24 cellular contexts compared by ENCODE assay signal in genomic region chr6:1598433-1598832, GRCh38. TPM values are rescaled to one million over a fixed set of nuclear protein-coding genes. Genes with fewer than 3 reads are reported as not detected.
"Had no signal": no experiment of that assay in that cellular context is flagged by ENCODE, and none has a peak within 500 bp of the region (broad histone marks: within the 10 kb centered on the region; RNA-seq: fewer than 3 reads in every experiment).

No MANE protein-coding gene starts in this region.

- H2AFZ ChIP-seq: hepatocyte, parathyroid adenoma had no signal

- DNase-seq: heart right ventricle; islet precursor cell; left ventricle myocardium inferior; midbrain; mucosa of descending colon; naive thymus-derived CD4-positive, alpha-beta T cell; psoas muscle; right lobe of liver; stimulated activated CD4-positive, alpha-beta T cell treated with anti-CD3 and anti-CD28 coated beads, Interleukin-12 subunit alpha, Interleukin-12 subunit beta, amount 100 ng/mL, for 4 hours; stimulated activated CD4-positive, alpha-beta T cell treated with anti-CD3 and anti-CD28 coated beads, Interleukin-15, amount 100 ng/mL, for 24 hours; stimulated activated CD4-positive, alpha-beta T cell treated with anti-CD3 and anti-CD28 coated beads, Interleukin-2, amount 100 ng/mL, for 24 hours; stimulated activated CD4-positive, alpha-beta T cell treated with anti-CD3 and anti-CD28 coated beads, Interleukin-4, amount 100 ng/mL, for 1 hour; stimulated activated naive B cell treated with anti-CD40 and anti-IgM and Interleukin-4, amounts not matched to agents 10 μg/mL and 1 μg/mL and 100 μg/mL, for 72 hours; stimulated activated naive CD8-positive, alpha-beta T cell treated with anti-CD3 and anti-CD28 coated beads, Interleukin-15, Interleukin-2, amounts not matched to agents 100 U/mL and 50 U/mL, for 24 hours; stomach; tibial artery; upper lobe of right lung had no signal

- H3K4me2 ChIP-seq: hepatocyte, smooth muscle cell had no signal

- H3K9ac ChIP-seq: parathyroid adenoma had no signal

- H3K27ac Mint-ChIP-seq: naive thymus-derived CD4-positive, alpha-beta T cell; natural killer cell treated with Interleukin-12 subunit alpha and Interleukin-12 subunit beta and Interleukin-15 and Interleukin-18, amount 100 ng/mL, for 72 hours; stimulated activated naive B cell treated with anti-CD40 and anti-IgM and Interleukin-4, amounts not matched to agents 10 μg/mL and 1 μg/mL and 100 μg/mL, for 72 hours had no signal

- H3K4me3 Mint-ChIP-seq: naive thymus-derived CD4-positive, alpha-beta T cell; natural killer cell treated with Interleukin-12 subunit alpha and Interleukin-12 subunit beta and Interleukin-15 and Interleukin-18, amount 100 ng/mL, for 72 hours; stimulated activated naive B cell treated with anti-CD40 and anti-IgM and Interleukin-4, amounts not matched to agents 10 μg/mL and 1 μg/mL and 100 μg/mL, for 72 hours had no signal

- H3K79me2 ChIP-seq: hepatocyte, parathyroid adenoma had no signal

- H3K36me3 Mint-ChIP-seq: naive thymus-derived CD4-positive, alpha-beta T cell; natural killer cell treated with Interleukin-12 subunit alpha and Interleukin-12 subunit beta and Interleukin-15 and Interleukin-18, amount 100 ng/mL, for 72 hours; stimulated activated naive B cell treated with anti-CD40 and anti-IgM and Interleukin-4, amounts not matched to agents 10 μg/mL and 1 μg/mL and 100 μg/mL, for 72 hours had no signal

- H3K36me3 ChIP-seq: heart right ventricle, left ventricle myocardium inferior, right lobe of liver, stomach, suprapubic skin, thoracic aorta, tibial artery, upper lobe of right lung had no signal

- H3K27ac ChIP-seq: heart right ventricle, hepatocyte, left ventricle myocardium inferior, parathyroid adenoma, psoas muscle, right lobe of liver, stomach, suprapubic skin, tibial artery, upper lobe of right lung had no signal

- H3K4me1 ChIP-seq: parathyroid adenoma, psoas muscle, right lobe of liver had no signal

- ATAC-seq: heart right ventricle; mucosa of descending colon; naive thymus-derived CD4-positive, alpha-beta T cell; natural killer cell treated with Interleukin-12 subunit alpha and Interleukin-12 subunit beta and Interleukin-15 and Interleukin-18, amount 100 ng/mL, for 72 hours; psoas muscle; right lobe of liver; stimulated activated naive B cell treated with anti-CD40 and anti-IgM and Interleukin-4, amounts not matched to agents 10 μg/mL and 1 μg/mL and 100 μg/mL, for 72 hours; stimulated activated naive CD8-positive, alpha-beta T cell treated with anti-CD3 and anti-CD28 coated beads, Interleukin-15, Interleukin-2, amounts not matched to agents 100 U/mL and 50 U/mL, for 24 hours; upper lobe of right lung had no signal

- H3K9me3 ChIP-seq: heart right ventricle, left ventricle myocardium inferior, mucosa of descending colon, psoas muscle, right lobe of liver, stomach, suprapubic skin, thoracic aorta, tibial artery, upper lobe of right lung had no signal

- H3K4me3 ChIP-seq: heart right ventricle, hepatocyte, left ventricle myocardium inferior, lung, mucosa of descending colon, psoas muscle, right lobe of liver, smooth muscle cell, stomach, suprapubic skin, thoracic aorta, tibial artery, upper lobe of right lung had no signal

- H3K9me3 Mint-ChIP-seq: naive thymus-derived CD4-positive, alpha-beta T cell; natural killer cell treated with Interleukin-12 subunit alpha and Interleukin-12 subunit beta and Interleukin-15 and Interleukin-18, amount 100 ng/mL, for 72 hours; stimulated activated naive B cell treated with anti-CD40 and anti-IgM and Interleukin-4, amounts not matched to agents 10 μg/mL and 1 μg/mL and 100 μg/mL, for 72 hours had no signal

RNA-seq across cellular contexts. Expression of gene FOXC1, which starts 11.3 kb away (rescaled TPM):
- total RNA-seq: naive thymus-derived CD4-positive, alpha-beta T cell had no signal
- polyA plus RNA-seq: naive thymus-derived CD4-positive, alpha-beta T cell had no signal
